In genomic region chr1:182667848-182668505, GRCh38 we compare ENCODE assay signal across 30 cellular contexts. TPM values are rescaled to one million over a fixed set of nuclear protein-coding genes. Genes with fewer than 3 reads are reported as not detected.
"Had no signal": no experiment of that assay in that cellular context is flagged by ENCODE, and none has a peak within 500 bp of the region (broad histone marks: within the 10 kb centered on the region; RNA-seq: fewer than 3 reads in every experiment).

No MANE protein-coding gene starts in this region.

- H3K27ac ChIP-seq: left lung, lower lobe of right lung, pancreas, prostate gland, sigmoid colon, transverse colon, upper lobe of left lung, vagina had no signal

- FAIRE-seq: islet of Langerhans, kidney, pancreas, small intestine had no signal

- H3K27me3 ChIP-seq: pancreas, sigmoid colon, upper lobe of left lung, vagina had no signal

- ATAC-seq: left colon; left lung; lower lobe of right lung; naive thymus-derived CD8-positive, alpha-beta T cell; pancreas; right cardiac atrium; stimulated activated memory B cell treated with anti-CD40 and anti-IgM and Interleukin-4, amounts not matched to agents 10 μg/mL and 1 μg/mL and 100 μg/mL, for 72 hours; stimulated activated naive CD8-positive, alpha-beta T cell treated with anti-CD3 and anti-CD28 coated beads, Interleukin-15, amount 100 ng/mL, for 72 hours had no signal

- H3K9me3 ChIP-seq: left lung, lower lobe of right lung, pancreas, prostate gland, sigmoid colon, transverse colon, upper lobe of left lung, vagina had no signal

- DNase-seq: hypothalamus; immature natural killer cell; kidney; left colon; left lung; lower lobe of right lung; mammary epithelial cell; mesenchymal stem cell; naive thymus-derived CD8-positive, alpha-beta T cell; nucleus accumbens; pancreas; retina; right cardiac atrium; sigmoid colon; small intestine; stimulated activated CD4-positive, alpha-beta T cell treated with anti-CD3 and anti-CD28 coated beads, Interleukin-1b, Interleukin-23, amount 100 ng/mL, for 48 hours; stimulated activated CD4-positive, alpha-beta T cell treated with anti-CD3 and anti-CD28 coated beads, Interleukin-2, amount 100 ng/mL, for 48 hours; stimulated activated CD4-positive, alpha-beta T cell treated with anti-CD3 and anti-CD28 coated beads, Interleukin-4, amount 100 ng/mL, for 4 hours; stimulated activated CD8-positive, alpha-beta memory T cell treated with anti-CD3 and anti-CD28 coated beads, Interleukin-4, amount 100 ng/mL, for 48 hours; stimulated activated naive CD4-positive, alpha-beta T cell treated with Interleukin-2 at 50 U/mL for 16 hours; stimulated activated naive CD8-positive, alpha-beta T cell treated with anti-CD3 and anti-CD28 coated beads, Interleukin-15, amount 100 ng/mL, for 72 hours; substantia nigra; transverse colon; upper lobe of left lung had no signal

- H3K4me3 ChIP-seq: left lung, lower lobe of right lung, pancreas, prostate gland, sigmoid colon, transverse colon, upper lobe of left lung, vagina had no signal

- H3K36me3 ChIP-seq: left lung, lower lobe of right lung, pancreas, prostate gland, sigmoid colon, transverse colon, upper lobe of left lung, vagina had no signal

- H3K4me1 ChIP-seq: left lung, pancreas, prostate gland, sigmoid colon, transverse colon, upper lobe of left lung, vagina had no signal

RNA-seq across cellular contexts. Expression of gene RGS8, which starts 16.4 kb away (rescaled TPM):
- total RNA-seq: kidney; left colon; lower lobe of right lung; mammary epithelial cell; naive thymus-derived CD8-positive, alpha-beta T cell; osteoblast; pancreas; vagina had no signal
- polyA plus RNA-seq: immature natural killer cell; liver; mammary epithelial cell; naive thymus-derived CD8-positive, alpha-beta T cell had no signal
